1 cellular context compared by ENCODE assay signal in the genomic region with DNA sequence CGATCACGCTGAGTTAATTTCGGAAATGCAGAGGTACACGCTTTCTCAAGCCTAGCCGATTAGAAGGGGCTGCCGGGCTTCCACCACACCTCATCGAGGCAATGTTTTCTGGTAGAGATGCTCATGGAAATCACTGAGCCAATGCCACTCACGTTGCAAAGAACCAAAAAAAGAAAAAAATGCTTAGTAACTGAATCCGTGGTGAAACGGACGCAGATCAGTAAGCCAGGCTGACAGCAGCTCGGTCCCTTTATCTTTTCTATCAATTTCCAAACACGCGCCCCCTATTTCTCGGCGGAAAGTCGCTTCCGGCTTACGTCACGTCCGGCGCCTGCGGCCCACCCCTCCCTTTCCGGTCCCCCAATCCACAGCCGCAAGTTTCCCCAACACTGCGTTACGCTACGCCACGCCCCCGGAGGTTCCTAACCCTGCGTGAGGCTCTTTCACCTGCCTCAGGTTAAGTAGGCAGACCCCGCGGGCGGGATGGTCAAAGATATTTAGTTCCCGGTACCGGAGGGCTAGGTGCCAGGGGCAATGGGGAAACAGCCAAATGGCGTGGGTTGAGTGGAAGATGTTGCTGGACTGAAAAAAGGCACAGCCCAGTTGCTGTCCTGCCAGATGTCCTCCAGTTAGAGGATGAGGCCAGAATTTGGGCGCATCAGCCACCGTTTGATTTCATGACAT.
A peak's percentile ranks its signal among the peaks of the same experiment; 100 is the strongest.
TF ChIP-seq lines count a peak whose summit lies in the region.

A gene with protein sequence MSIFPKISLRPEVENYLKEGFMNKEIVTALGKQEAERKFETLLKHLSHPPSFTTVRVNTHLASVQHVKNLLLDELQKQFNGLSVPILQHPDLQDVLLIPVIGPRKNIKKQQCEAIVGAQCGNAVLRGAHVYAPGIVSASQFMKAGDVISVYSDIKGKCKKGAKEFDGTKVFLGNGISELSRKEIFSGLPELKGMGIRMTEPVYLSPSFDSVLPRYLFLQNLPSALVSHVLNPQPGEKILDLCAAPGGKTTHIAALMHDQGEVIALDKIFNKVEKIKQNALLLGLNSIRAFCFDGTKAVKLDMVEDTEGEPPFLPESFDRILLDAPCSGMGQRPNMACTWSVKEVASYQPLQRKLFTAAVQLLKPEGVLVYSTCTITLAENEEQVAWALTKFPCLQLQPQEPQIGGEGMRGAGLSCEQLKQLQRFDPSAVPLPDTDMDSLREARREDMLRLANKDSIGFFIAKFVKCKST (minus strand): TSS at position 264 of the 684 bp plus-strand sequence. CDS start 384 bp downstream, outside the sequence.

TF ChIP-seq in K562, 482 proteins besides CTCF, POLR2A, EP300 and RAD21 (continued from another document and continues in another):
- TF ChIP-seq, protein P1, sequence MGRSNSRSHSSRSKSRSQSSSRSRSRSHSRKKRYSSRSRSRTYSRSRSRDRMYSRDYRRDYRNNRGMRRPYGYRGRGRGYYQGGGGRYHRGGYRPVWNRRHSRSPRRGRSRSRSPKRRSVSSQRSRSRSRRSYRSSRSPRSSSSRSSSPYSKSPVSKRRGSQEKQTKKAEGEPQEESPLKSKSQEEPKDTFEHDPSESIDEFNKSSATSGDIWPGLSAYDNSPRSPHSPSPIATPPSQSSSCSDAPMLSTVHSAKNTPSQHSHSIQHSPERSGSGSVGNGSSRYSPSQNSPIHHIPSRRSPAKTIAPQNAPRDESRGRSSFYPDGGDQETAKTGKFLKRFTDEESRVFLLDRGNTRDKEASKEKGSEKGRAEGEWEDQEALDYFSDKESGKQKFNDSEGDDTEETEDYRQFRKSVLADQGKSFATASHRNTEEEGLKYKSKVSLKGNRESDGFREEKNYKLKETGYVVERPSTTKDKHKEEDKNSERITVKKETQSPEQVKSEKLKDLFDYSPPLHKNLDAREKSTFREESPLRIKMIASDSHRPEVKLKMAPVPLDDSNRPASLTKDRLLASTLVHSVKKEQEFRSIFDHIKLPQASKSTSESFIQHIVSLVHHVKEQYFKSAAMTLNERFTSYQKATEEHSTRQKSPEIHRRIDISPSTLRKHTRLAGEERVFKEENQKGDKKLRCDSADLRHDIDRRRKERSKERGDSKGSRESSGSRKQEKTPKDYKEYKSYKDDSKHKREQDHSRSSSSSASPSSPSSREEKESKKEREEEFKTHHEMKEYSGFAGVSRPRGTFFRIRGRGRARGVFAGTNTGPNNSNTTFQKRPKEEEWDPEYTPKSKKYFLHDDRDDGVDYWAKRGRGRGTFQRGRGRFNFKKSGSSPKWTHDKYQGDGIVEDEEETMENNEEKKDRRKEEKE (IDR thresholded peaks at IDR 0.05; ENCODE audit: borderline replicate concordance in 1 of 2, control insufficient read depth in 1 of 2, low read depth in 2 of 2, low read length in 1 of 2), result no peak
- TF ChIP-seq IRF2 (CRISPR knock-in tag; IDR thresholded peaks at IDR 0.05) (no peak), ZNF41 (CRISPR knock-in tag; conservative IDR thresholded peaks at IDR 0.05) (no peak), PHTF2 (CRISPR knock-in tag; IDR thresholded peaks at IDR 0.05) (no peak), TARDBP (IDR thresholded peaks at IDR 0.05) (0 out of 2 replicates have a peak, but pooled peaks have one; percentile 4), RUNX1 (IDR thresholded peaks at IDR 0.05; ENCODE audit: low read depth) (no peak), ZNF311 (CRISPR knock-in tag; IDR thresholded peaks at IDR 0.05) (no peak), ZNF175 (CRISPR knock-in tag; IDR thresholded peaks at IDR 0.05; ENCODE audit: low read depth) (no peak), NBN (IDR thresholded peaks at IDR 0.05; ENCODE audit: low read depth) (peak; percentile 83), ELF4 (CRISPR knock-in tag; IDR thresholded peaks at IDR 0.05) (peak; percentile 71; the same call in 1 of the 2 replicates), ZZZ3 (IDR thresholded peaks at IDR 0.05) (no peak), ZEB2 (IDR thresholded peaks at IDR 0.05) (peak; percentile 55; the same call in 1 of the 2 replicates), ZBTB17 (CRISPR knock-in tag; IDR thresholded peaks at IDR 0.05) (no peak), BRCA1 (IDR thresholded peaks at IDR 0.05) (no peak), BRCA1 (CRISPR knock-in tag; IDR thresholded peaks at IDR 0.05) (no peak), NFRKB (IDR thresholded peaks at IDR 0.05; ENCODE audit: low read depth) (no peak; the same call in 1 of the 2 replicates), DNMT1 (IDR thresholded peaks at IDR 0.05) (no peak), SRSF1 (IDR thresholded peaks at IDR 0.05; ENCODE audit: low read depth, low read length) (no peak), HNRNPK (IDR thresholded peaks at IDR 0.05; ENCODE audit: low read depth, low read length, poor library complexity, severe bottlenecking) (no peak), DDX20 (tag; IDR thresholded peaks at IDR 0.05; ENCODE audit: low read depth) (no peak), TAF1 (IDR thresholded peaks at IDR 0.05; ENCODE audit: control insufficient read depth, extremely low read depth, insufficient read depth, low read length, severe bottlenecking) (peak; percentile 83), JUND (IDR thresholded peaks at IDR 0.05; ENCODE audit: borderline replicate concordance, low read depth, low read length) (peak; percentile 77), JUND (tag; IDR thresholded peaks at IDR 0.05; ENCODE audit: borderline replicate concordance, low read depth, low read length) (peak; percentile 20; the same call in 1 of the 3 replicates), CC2D1A (IDR thresholded peaks at IDR 0.05) (no peak), SMAD1 (IDR thresholded peaks at IDR 0.05; ENCODE audit: low read depth, low read length, partially characterized antibody) (no peak), JUNB (CRISPR knock-in tag; conservative IDR thresholded peaks at IDR 0.05) (no peak)
- TF ChIP-seq, protein P2, sequence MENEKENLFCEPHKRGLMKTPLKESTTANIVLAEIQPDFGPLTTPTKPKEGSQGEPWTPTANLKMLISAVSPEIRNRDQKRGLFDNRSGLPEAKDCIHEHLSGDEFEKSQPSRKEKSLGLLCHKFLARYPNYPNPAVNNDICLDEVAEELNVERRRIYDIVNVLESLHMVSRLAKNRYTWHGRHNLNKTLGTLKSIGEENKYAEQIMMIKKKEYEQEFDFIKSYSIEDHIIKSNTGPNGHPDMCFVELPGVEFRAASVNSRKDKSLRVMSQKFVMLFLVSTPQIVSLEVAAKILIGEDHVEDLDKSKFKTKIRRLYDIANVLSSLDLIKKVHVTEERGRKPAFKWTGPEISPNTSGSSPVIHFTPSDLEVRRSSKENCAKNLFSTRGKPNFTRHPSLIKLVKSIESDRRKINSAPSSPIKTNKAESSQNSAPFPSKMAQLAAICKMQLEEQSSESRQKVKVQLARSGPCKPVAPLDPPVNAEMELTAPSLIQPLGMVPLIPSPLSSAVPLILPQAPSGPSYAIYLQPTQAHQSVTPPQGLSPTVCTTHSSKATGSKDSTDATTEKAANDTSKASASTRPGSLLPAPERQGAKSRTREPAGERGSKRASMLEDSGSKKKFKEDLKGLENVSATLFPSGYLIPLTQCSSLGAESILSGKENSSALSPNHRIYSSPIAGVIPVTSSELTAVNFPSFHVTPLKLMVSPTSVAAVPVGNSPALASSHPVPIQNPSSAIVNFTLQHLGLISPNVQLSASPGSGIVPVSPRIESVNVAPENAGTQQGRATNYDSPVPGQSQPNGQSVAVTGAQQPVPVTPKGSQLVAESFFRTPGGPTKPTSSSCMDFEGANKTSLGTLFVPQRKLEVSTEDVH (IDR thresholded peaks at IDR 0.05; ENCODE audit: low read depth, partially characterized antibody), result peak; percentile 88
- TF ChIP-seq, protein P3, sequence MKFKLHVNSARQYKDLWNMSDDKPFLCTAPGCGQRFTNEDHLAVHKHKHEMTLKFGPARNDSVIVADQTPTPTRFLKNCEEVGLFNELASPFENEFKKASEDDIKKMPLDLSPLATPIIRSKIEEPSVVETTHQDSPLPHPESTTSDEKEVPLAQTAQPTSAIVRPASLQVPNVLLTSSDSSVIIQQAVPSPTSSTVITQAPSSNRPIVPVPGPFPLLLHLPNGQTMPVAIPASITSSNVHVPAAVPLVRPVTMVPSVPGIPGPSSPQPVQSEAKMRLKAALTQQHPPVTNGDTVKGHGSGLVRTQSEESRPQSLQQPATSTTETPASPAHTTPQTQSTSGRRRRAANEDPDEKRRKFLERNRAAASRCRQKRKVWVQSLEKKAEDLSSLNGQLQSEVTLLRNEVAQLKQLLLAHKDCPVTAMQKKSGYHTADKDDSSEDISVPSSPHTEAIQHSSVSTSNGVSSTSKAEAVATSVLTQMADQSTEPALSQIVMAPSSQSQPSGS (CRISPR knock-in tag; IDR thresholded peaks at IDR 0.05), result no peak
- TF ChIP-seq, protein P4, sequence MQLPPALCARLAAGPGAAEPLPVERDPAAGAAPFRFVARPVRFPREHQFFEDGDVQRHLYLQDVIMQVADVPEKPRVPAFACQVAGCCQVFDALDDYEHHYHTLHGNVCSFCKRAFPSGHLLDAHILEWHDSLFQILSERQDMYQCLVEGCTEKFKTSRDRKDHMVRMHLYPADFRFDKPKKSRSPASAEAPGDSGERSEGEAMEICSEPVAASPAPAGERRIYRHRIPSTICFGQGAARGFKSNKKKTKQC (CRISPR knock-in tag; IDR thresholded peaks at IDR 0.05), result no peak
- TF ChIP-seq, protein P5, sequence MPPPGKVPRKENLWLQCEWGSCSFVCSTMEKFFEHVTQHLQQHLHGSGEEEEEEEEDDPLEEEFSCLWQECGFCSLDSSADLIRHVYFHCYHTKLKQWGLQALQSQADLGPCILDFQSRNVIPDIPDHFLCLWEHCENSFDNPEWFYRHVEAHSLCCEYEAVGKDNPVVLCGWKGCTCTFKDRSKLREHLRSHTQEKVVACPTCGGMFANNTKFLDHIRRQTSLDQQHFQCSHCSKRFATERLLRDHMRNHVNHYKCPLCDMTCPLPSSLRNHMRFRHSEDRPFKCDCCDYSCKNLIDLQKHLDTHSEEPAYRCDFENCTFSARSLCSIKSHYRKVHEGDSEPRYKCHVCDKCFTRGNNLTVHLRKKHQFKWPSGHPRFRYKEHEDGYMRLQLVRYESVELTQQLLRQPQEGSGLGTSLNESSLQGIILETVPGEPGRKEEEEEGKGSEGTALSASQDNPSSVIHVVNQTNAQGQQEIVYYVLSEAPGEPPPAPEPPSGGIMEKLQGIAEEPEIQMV (tag; conservative IDR thresholded peaks at IDR 0.05; ENCODE audit: low read depth), result no peak
- TF ChIP-seq, protein P6, sequence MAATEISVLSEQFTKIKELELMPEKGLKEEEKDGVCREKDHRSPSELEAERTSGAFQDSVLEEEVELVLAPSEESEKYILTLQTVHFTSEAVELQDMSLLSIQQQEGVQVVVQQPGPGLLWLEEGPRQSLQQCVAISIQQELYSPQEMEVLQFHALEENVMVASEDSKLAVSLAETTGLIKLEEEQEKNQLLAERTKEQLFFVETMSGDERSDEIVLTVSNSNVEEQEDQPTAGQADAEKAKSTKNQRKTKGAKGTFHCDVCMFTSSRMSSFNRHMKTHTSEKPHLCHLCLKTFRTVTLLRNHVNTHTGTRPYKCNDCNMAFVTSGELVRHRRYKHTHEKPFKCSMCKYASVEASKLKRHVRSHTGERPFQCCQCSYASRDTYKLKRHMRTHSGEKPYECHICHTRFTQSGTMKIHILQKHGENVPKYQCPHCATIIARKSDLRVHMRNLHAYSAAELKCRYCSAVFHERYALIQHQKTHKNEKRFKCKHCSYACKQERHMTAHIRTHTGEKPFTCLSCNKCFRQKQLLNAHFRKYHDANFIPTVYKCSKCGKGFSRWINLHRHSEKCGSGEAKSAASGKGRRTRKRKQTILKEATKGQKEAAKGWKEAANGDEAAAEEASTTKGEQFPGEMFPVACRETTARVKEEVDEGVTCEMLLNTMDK (IDR thresholded peaks at IDR 0.05; ENCODE audit: borderline replicate concordance, insufficient read depth, low read depth, low read length, poor library complexity, severe bottlenecking), result peak; percentile 4
- TF ChIP-seq, protein P7, sequence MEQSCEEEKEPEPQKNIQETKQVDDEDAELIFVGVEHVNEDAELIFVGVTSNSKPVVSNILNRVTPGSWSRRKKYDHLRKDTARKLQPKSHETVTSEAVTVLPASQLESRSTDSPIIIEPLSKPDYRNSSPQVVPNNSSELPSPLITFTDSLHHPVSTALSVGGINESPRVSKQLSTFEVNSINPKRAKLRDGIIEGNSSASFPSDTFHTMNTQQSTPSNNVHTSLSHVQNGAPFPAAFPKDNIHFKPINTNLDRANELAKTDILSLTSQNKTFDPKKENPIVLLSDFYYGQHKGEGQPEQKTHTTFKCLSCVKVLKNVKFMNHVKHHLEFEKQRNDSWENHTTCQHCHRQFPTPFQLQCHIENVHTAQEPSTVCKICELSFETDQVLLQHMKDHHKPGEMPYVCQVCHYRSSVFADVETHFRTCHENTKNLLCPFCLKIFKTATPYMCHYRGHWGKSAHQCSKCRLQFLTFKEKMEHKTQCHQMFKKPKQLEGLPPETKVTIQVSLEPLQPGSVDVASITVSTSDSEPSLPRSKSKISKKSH (CRISPR knock-in tag; IDR thresholded peaks at IDR 0.05), result no peak
- TF ChIP-seq, protein P8, sequence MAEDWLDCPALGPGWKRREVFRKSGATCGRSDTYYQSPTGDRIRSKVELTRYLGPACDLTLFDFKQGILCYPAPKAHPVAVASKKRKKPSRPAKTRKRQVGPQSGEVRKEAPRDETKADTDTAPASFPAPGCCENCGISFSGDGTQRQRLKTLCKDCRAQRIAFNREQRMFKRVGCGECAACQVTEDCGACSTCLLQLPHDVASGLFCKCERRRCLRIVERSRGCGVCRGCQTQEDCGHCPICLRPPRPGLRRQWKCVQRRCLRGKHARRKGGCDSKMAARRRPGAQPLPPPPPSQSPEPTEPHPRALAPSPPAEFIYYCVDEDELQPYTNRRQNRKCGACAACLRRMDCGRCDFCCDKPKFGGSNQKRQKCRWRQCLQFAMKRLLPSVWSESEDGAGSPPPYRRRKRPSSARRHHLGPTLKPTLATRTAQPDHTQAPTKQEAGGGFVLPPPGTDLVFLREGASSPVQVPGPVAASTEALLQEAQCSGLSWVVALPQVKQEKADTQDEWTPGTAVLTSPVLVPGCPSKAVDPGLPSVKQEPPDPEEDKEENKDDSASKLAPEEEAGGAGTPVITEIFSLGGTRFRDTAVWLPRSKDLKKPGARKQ (CRISPR knock-in tag; IDR thresholded peaks at IDR 0.05), result no peak
- TF ChIP-seq, protein P9, sequence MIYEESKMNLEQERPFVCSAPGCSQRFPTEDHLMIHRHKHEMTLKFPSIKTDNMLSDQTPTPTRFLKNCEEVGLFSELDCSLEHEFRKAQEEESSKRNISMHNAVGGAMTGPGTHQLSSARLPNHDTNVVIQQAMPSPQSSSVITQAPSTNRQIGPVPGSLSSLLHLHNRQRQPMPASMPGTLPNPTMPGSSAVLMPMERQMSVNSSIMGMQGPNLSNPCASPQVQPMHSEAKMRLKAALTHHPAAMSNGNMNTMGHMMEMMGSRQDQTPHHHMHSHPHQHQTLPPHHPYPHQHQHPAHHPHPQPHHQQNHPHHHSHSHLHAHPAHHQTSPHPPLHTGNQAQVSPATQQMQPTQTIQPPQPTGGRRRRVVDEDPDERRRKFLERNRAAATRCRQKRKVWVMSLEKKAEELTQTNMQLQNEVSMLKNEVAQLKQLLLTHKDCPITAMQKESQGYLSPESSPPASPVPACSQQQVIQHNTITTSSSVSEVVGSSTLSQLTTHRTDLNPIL (CRISPR knock-in tag; IDR thresholded peaks at IDR 0.05), result no peak
